ENCODE assay signal across 16 cellular contexts in the genomic region with DNA sequence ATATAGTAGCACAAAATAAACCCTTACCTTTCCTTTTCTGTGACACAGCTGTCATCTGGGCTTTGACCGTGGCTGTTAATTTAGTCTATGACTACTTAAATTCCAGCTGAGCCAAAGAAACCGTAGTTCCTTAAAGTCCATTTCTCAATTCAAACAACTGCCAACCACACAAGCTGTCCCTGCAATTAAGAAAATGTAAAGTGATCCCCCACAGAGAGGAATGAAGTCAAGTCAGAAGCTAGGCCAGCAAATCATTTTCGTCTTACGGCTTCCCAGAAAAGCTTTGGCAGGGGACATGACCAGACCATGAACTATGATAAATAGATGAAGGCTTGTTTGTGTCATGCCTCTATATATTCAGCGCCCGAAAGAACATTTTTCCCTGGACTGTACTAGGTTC. TPM values are rescaled to one million over a fixed set of nuclear protein-coding genes. Genes with fewer than 3 reads are reported as not detected.
DNase-seq lines count a peak whose midpoint lies in the region; ATAC-seq, FAIRE-seq and TF ChIP-seq lines count a peak whose summit lies in the region.
"Had no signal": no experiment of that assay in that cellular context is flagged by ENCODE, and none has a peak within 500 bp of the region (broad histone marks: within the 10 kb centered on the region; RNA-seq: fewer than 3 reads in every experiment).

No MANE protein-coding gene starts in this region.

- H3K4me3 ChIP-seq in bronchial epithelial cell (ENCODE audit: low read depth, low read length) (no peak overlapping the region), neuronal stem cell (ENCODE audit: low read length in 2 of 2) (no peak overlapping the region), adrenal gland (no peak overlapping the region)

- H3K4me2 ChIP-seq in neuronal stem cell (ENCODE audit: insufficient read depth, low read length, poor library complexity, severe bottlenecking), result peak overlapping the region; percentile 12

- DNase-seq in GM03348 (ENCODE audit: low spot score) (peak; percentile 16), NCI-H1417 treated with DMSO at 0.1 percent for 48 hours (lab: John Stamatoyannopoulos, UW) (peak; percentile 67), bronchial epithelial cell (ENCODE audit: low read depth) (peak; percentile 3), neuronal stem cell (ENCODE audit: low spot score) (no peak), cerebellar cortex (ENCODE audit: low spot score) (no peak), NCI-H2029 (lab: John Stamatoyannopoulos, UW) (no peak), adrenal gland (no peak)
- DNase-seq in activated T-cell treated with anti-CD3 and anti-CD28 coated beads, Interleukin-2, amount 50 U/mL, for 72 hours, result no peak
- DNase-seq: Calu3; NK-92 treated with Interleukin-12 subunit alpha and Interleukin-12 subunit beta, amount 100 ng/mL, for 24 hours; stimulated activated CD4-positive, alpha-beta T cell treated with anti-CD3 and anti-CD28 coated beads, Interleukin-12 subunit alpha, Interleukin-12 subunit beta, amount 100 ng/mL, for 4 hours; stimulated activated CD8-positive, alpha-beta memory T cell treated with anti-CD3 and anti-CD28 coated beads, Interleukin-4, amount 100 ng/mL, for 48 hours; T-helper 2 cell had no signal

- H3K4ac ChIP-seq in neuronal stem cell (ENCODE audit: low read length), result no peak overlapping the region

- H3K27me3 Mint-ChIP-seq in activated T-cell treated with anti-CD3 and anti-CD28 coated beads, Interleukin-2, amount 50 U/mL, for 72 hours (ENCODE audit: low read depth), result no peaks in the 10 kb centered on the region
- H3K27me3 Mint-ChIP-seq: natural killer cell treated with Interleukin-12 subunit alpha and Interleukin-12 subunit beta and Interleukin-15 and Interleukin-18, amount 100 ng/mL, for 72 hours had no signal

- no peaks in the 10 kb centered on the region for H3K9me3 Mint-ChIP-seq in activated T-cell treated with anti-CD3 and anti-CD28 coated beads, Interleukin-2, amount 50 U/mL, for 72 hours
- H3K9me3 Mint-ChIP-seq: natural killer cell treated with Interleukin-12 subunit alpha and Interleukin-12 subunit beta and Interleukin-15 and Interleukin-18, amount 100 ng/mL, for 72 hours had no signal

- H3K27ac ChIP-seq in neuronal stem cell (replicated peaks; ENCODE audit: low read length) (no peak overlapping the region), adrenal gland (no peak overlapping the region)
- H3K27ac ChIP-seq: epithelial cell of prostate had no signal

- H4K91ac ChIP-seq in neuronal stem cell (ENCODE audit: low read depth, low read length, poor library complexity), result no peak overlapping the region

- no peaks in the 10 kb centered on the region for H3K79me1 ChIP-seq in neuronal stem cell (ENCODE audit: low read depth, low read length)

- H3K4me3 Mint-ChIP-seq in activated T-cell treated with anti-CD3 and anti-CD28 coated beads, Interleukin-2, amount 50 U/mL, for 72 hours, result no peak overlapping the region
- H3K4me3 Mint-ChIP-seq: natural killer cell treated with Interleukin-12 subunit alpha and Interleukin-12 subunit beta and Interleukin-15 and Interleukin-18, amount 100 ng/mL, for 72 hours had no signal

- no peak overlapping the region for H2AK5ac ChIP-seq in neuronal stem cell (ENCODE audit: low read depth, low read length)

- H2BK15ac ChIP-seq in neuronal stem cell (ENCODE audit: low read length), result no peak overlapping the region

- H3K36me3 ChIP-seq in bronchial epithelial cell (ENCODE audit: control insufficient read depth, insufficient read depth, low read length) (no peaks in the 10 kb centered on the region), neuronal stem cell (replicated peaks in 1 of 2; ENCODE audit: control insufficient read depth in 2 of 2, insufficient read depth in 2 of 2, low read length in 2 of 2) (no peaks in the 10 kb centered on the region), adrenal gland (replicated peaks in 1 of 2) (no peaks in the 10 kb centered on the region)

- H3K4me1 ChIP-seq in neuronal stem cell (ENCODE audit: control insufficient read depth in 2 of 2, insufficient read depth in 1 of 2, low read depth in 1 of 2, low read length in 2 of 2), result no peaks in the 10 kb centered on the region
- no peaks in the 10 kb centered on the region for H3K4me1 ChIP-seq in adrenal gland (replicated peaks in 1 of 2)

- no CpG with 5 or more reads among the region's 6 CpGs for WGBS in neuronal stem cell (ENCODE audit: extremely low coverage in 2 of 2, insufficient read length in 2 of 2, insufficient replicate concordance in 1 of 2), 2 donors
- 59 to 67% (median 62%) methylated on average over 6 of the region's 6 CpGs for WGBS in adrenal gland, 4 donors

- H2AFZ ChIP-seq in neuronal stem cell (ENCODE audit: low read length), result no peak overlapping the region

- no peak overlapping the region for H3K18ac ChIP-seq in neuronal stem cell (ENCODE audit: low read length)

- no peaks in the 10 kb centered on the region for H3K4me1 Mint-ChIP-seq in activated T-cell treated with anti-CD3 and anti-CD28 coated beads, Interleukin-2, amount 50 U/mL, for 72 hours (ENCODE audit: low read depth)

- H3K14ac ChIP-seq in neuronal stem cell (ENCODE audit: low read length), result no peak overlapping the region

- no peak for FAIRE-seq in bronchial epithelial cell (lab: Jason Lieb, UNC)
- FAIRE-seq: GM12891 had no signal

- no peak overlapping the region for H3K27ac Mint-ChIP-seq in activated T-cell treated with anti-CD3 and anti-CD28 coated beads, Interleukin-2, amount 50 U/mL, for 72 hours
- H3K27ac Mint-ChIP-seq: natural killer cell treated with Interleukin-12 subunit alpha and Interleukin-12 subunit beta and Interleukin-15 and Interleukin-18, amount 100 ng/mL, for 72 hours had no signal

- TF ChIP-seq CTCF in bronchial epithelial cell (IDR thresholded peaks at IDR 0.05; ENCODE audit: insufficient read depth, low read length, severe bottlenecking) (no peak), adrenal gland (IDR thresholded peaks at IDR 0.05) (no peak)

- ATAC-seq in activated T-cell treated with anti-CD3 and anti-CD28 coated beads, Interleukin-2, amount 50 U/mL, for 72 hours (replicated peaks in 1 of 2), result no peak
- ATAC-seq: natural killer cell treated with Interleukin-12 subunit alpha and Interleukin-12 subunit beta and Interleukin-15 and Interleukin-18, amount 100 ng/mL, for 72 hours had no signal

- H3K36me3 Mint-ChIP-seq in activated T-cell treated with anti-CD3 and anti-CD28 coated beads, Interleukin-2, amount 50 U/mL, for 72 hours (ENCODE audit: insufficient read depth in 2 of 2), result no peaks in the 10 kb centered on the region
- H3K36me3 Mint-ChIP-seq: natural killer cell treated with Interleukin-12 subunit alpha and Interleukin-12 subunit beta and Interleukin-15 and Interleukin-18, amount 100 ng/mL, for 72 hours had no signal

- H4K8ac ChIP-seq in neuronal stem cell (ENCODE audit: low read depth, low read length), result no peak overlapping the region

- no peaks in the 10 kb centered on the region for H3K9me3 ChIP-seq in neuronal stem cell (replicated peaks in 1 of 2; ENCODE audit: control insufficient read depth in 2 of 2, insufficient read depth in 1 of 2, low read depth in 1 of 2, low read length in 2 of 2)
- no peaks in the 10 kb centered on the region for H3K9me3 ChIP-seq in adrenal gland (replicated peaks in 1 of 3)

- H2BK120ac ChIP-seq in neuronal stem cell (ENCODE audit: low read depth, low read length), result no peak overlapping the region

- H3K27me3 ChIP-seq in bronchial epithelial cell (ENCODE audit: control insufficient read depth, insufficient read depth, low read length) (no peaks in the 10 kb centered on the region), neuronal stem cell (ENCODE audit: control insufficient read depth in 3 of 3, insufficient read depth in 3 of 3, low read depth in 1 of 3, low read length in 3 of 3) (no peaks in the 10 kb centered on the region), adrenal gland (no peaks in the 10 kb centered on the region)

- no peak overlapping the region for H2BK12ac ChIP-seq in neuronal stem cell (ENCODE audit: low read length)

- no peak overlapping the region for H3K23ac ChIP-seq in neuronal stem cell (ENCODE audit: low read depth, low read length, poor library complexity)

- H3K9ac ChIP-seq in neuronal stem cell (ENCODE audit: low read depth, low read length, poor library complexity), result no peak overlapping the region

- no peak overlapping the region for H2BK5ac ChIP-seq in neuronal stem cell (ENCODE audit: low read length)

- intact Hi-C loops in adrenal gland (cut with DNase I), result no loop called here

- no peak for TF ChIP-seq POLR2A in adrenal gland (IDR thresholded peaks at IDR 0.05)

RNA-seq across cellular contexts. Expression of a gene that starts 54.6 kb away (rescaled TPM):
- total RNA-seq in bronchial epithelial cell (22.1 and 24.6 TPM in 2 replicates), adrenal gland (10 to 100 TPM in 7 of 8 donors, 1 to 10 TPM in 1; 1.4 to 23.1 (median 17.2) TPM)
- 10.5 TPM for polyA plus RNA-seq in neuronal stem cell (2013, experiment 1 of 2)
- polyA plus RNA-seq in neuronal stem cell (2013, experiment 2 of 2), result 10.8 TPM
- total RNA-seq in activated T-cell treated with anti-CD3 and anti-CD28 coated beads, Interleukin-2, amount 50 U/mL, for 72 hours, result 1 to 10 TPM; 4.2 to 5.4 TPM
- 10 to 100 TPM; 20.1 to 21.9 (median 21.6) TPM for polyA plus RNA-seq in adrenal gland

Comparison
In these comparisons a context has a peak if more than half of its experiments do, and no peak if none do; other contexts are left out.
1. DNase-seq: peak in GM03348 (single experiment), NCI-H1417 treated with DMSO at 0.1 percent for 48 hours (single experiment) and bronchial epithelial cell (single experiment); none in neuronal stem cell (single experiment), cerebellar cortex (single experiment), activated T-cell treated with anti-CD3 and anti-CD28 coated beads, Interleukin-2, amount 50 U/mL, for 72 hours (0 of 2), NCI-H2029 (single experiment) and adrenal gland (0 of 7).